24 cellular contexts compared by ENCODE assay signal in genomic region chr14:96906434-96906833, GRCh38.
"Had no signal": no experiment of that assay in that cellular context is flagged by ENCODE, and none has a peak within 500 bp of the region (broad histone marks: within the 10 kb centered on the region; RNA-seq: fewer than 3 reads in every experiment).

No MANE protein-coding gene starts in this region.

- H3K4me3 ChIP-seq: SJSA1 had no signal

- H3K9me3 ChIP-seq: SJSA1 had no signal

- H3K27ac Mint-ChIP-seq: activated CD4-positive, alpha-beta memory T cell treated with anti-CD3 and anti-CD28 coated beads for 36 hours; activated CD4-positive, alpha-beta T cell treated with anti-CD3 and anti-CD28 coated beads, Interleukin-2, amount 10 ng/mL, durations not matched to agents 7 days and 5 days; activated naive CD8-positive, alpha-beta T cell treated with anti-CD3 and anti-CD28 coated beads, Interleukin-2, amount 50 U/mL, for 24 hours; T-helper 1 cell treated with Interleukin-12 subunit alpha and Interleukin-12 subunit beta and Interleukin-4 antibody, amounts not matched to agents 30 μg/mL and 1 μg/mL, for 36 hours had no signal

- H3K27me3 ChIP-seq: SJSA1 had no signal

- H3K27ac ChIP-seq: SJSA1 had no signal

- ATAC-seq: activated naive CD4-positive, alpha-beta T cell treated with anti-CD3 and anti-CD28 coated beads, Interleukin-2, amount 50 U/mL, for 72 hours; activated naive CD8-positive, alpha-beta T cell treated with anti-CD3 and anti-CD28 coated beads, Interleukin-2, amount 50 U/mL, for 24 hours; activated T-cell treated with anti-CD3 and anti-CD28 coated beads, Interleukin-2, amount 50 U/mL, for 4 hours; PC-3; SK-N-SH treated with all-trans-retinoic acid at 6 μM for 48 hours had no signal

- H3K4me3 Mint-ChIP-seq: activated CD4-positive, alpha-beta memory T cell treated with anti-CD3 and anti-CD28 coated beads for 36 hours; activated CD4-positive, alpha-beta T cell treated with anti-CD3 and anti-CD28 coated beads, Interleukin-2, amount 10 ng/mL, durations not matched to agents 7 days and 5 days; activated naive CD8-positive, alpha-beta T cell treated with anti-CD3 and anti-CD28 coated beads, Interleukin-2, amount 50 U/mL, for 24 hours; activated T-cell treated with anti-CD3 and anti-CD28 coated beads, Interleukin-2, amount 50 U/mL, for 4 hours; brain; T-helper 1 cell treated with Interleukin-12 subunit alpha and Interleukin-12 subunit beta and Interleukin-4 antibody, amounts not matched to agents 30 μg/mL and 1 μg/mL, for 36 hours had no signal

- DNase-seq: activated CD4-positive, alpha-beta memory T cell treated with anti-CD3 and anti-CD28 coated beads for 36 hours; activated CD4-positive, alpha-beta T cell treated with anti-CD3 and anti-CD28 coated beads, Interleukin-2, amount 10 ng/mL, durations not matched to agents 7 days and 5 days; activated CD4-positive, CD25-positive, alpha-beta regulatory T cell; activated CD8-positive, alpha-beta memory T cell treated with anti-CD3 and anti-CD28 coated beads for 24 hours; activated effector memory CD4-positive, alpha-beta T cell treated with anti-CD3 and anti-CD28 coated beads, Interleukin-2, amount 50 U/mL, for 16 hours; activated naive CD4-positive, alpha-beta T cell treated with Interleukin-2 at 50 U/mL for 16 hours; activated naive CD8-positive, alpha-beta T cell treated with anti-CD3 and anti-CD28 coated beads, Interleukin-2, amount 50 U/mL, for 24 hours; activated T-cell treated with anti-CD3 and anti-CD28 coated beads, Interleukin-2, amount 50 U/mL, for 4 hours; amniotic stem cell; NCI-H1092 treated with DMSO at 0.1 percent for 48 hours; NCI-H1694 treated with DMSO at 0.1 percent for 48 hours; NCI-H2029 treated with DMSO at 0.1 percent for 48 hours; NCI-H345; NCI-H510A; NCI-H526 treated with DMSO at 0.1 percent for 48 hours; NK-92 treated with Interleukin-12 subunit alpha and Interleukin-12 subunit beta, amount 100 ng/mL, for 24 hours; PC-3; SHP77; SW 1271 had no signal

- H3K36me3 ChIP-seq: SJSA1 had no signal

- H3K27me3 Mint-ChIP-seq: activated CD4-positive, alpha-beta memory T cell treated with anti-CD3 and anti-CD28 coated beads for 36 hours; activated CD4-positive, alpha-beta T cell treated with anti-CD3 and anti-CD28 coated beads, Interleukin-2, amount 10 ng/mL, durations not matched to agents 7 days and 5 days; activated naive CD8-positive, alpha-beta T cell treated with anti-CD3 and anti-CD28 coated beads, Interleukin-2, amount 50 U/mL, for 24 hours; brain had no signal
